8 cellular contexts compared by ENCODE assay signal in genomic region chr15:43184407-43185160, GRCh38. TPM values are rescaled to one million over a fixed set of nuclear protein-coding genes. Genes with fewer than 3 reads are reported as not detected.
DNase-seq lines count a peak whose midpoint lies in the region; ATAC-seq and TF ChIP-seq lines count a peak whose summit lies in the region.

No MANE protein-coding gene starts in this region.

- no peak overlapping the region for H3K9ac ChIP-seq in rectal smooth muscle tissue (ENCODE audit: low read length)

- peak overlapping the region; percentile 74 for H3K4me3 ChIP-seq in SJCRH30
- peak overlapping the region; percentile 84 for H3K4me3 ChIP-seq in fibroblast of mammary gland (ENCODE audit: control insufficient read depth, low read depth, low read length)
- peak overlapping the region; percentile 99 for H3K4me3 ChIP-seq in rectal smooth muscle tissue (ENCODE audit: low read length)

- in situ Hi-C loops in ACHN (cut with HindIII; ENCODE audit: low pct_ligation_motif_present, low pct_unique_long_range_greater_than_20kb, low sequenced_read_pairs): no loop called here

- DNase-seq in SJCRH30 (peak in 1 of 2 experiments; percentile 29), fibroblast of mammary gland (ENCODE audit: low read depth) (no peak), superior temporal gyrus (ENCODE audit: extremely low spot score) (no peak), ACHN (no peak)

- H3K27me3 ChIP-seq in SJCRH30 (no peaks in the 10 kb centered on the region), rectal smooth muscle tissue (ENCODE audit: control insufficient read depth, insufficient read depth, low read length) (no peaks in the 10 kb centered on the region)

- H3K36me3 ChIP-seq in SJCRH30 (no peaks in the 10 kb centered on the region), rectal smooth muscle tissue (ENCODE audit: control insufficient read depth, insufficient read depth, low read length) (peaks cover 8% of the 10 kb centered on the region)

- H3K27ac ChIP-seq in SJCRH30: no peak overlapping the region
- H3K27ac ChIP-seq in rectal smooth muscle tissue (ENCODE audit: low read depth, low read length): peak overlapping the region; percentile 76

- no peaks in the 10 kb centered on the region for H3K9me3 ChIP-seq in SJCRH30 (replicated peaks)

- ATAC-seq in GM18873 (IDR thresholded peaks at IDR 0.05; ENCODE audit: low FRiP score, unreplicated experiment) (peak; percentile 7), GM21717 (IDR thresholded peaks at IDR 0.05; ENCODE audit: unreplicated experiment) (no peak), HG02759 (IDR thresholded peaks at IDR 0.05; ENCODE audit: unreplicated experiment) (no peak)

- TF ChIP-seq CTCF in fibroblast of mammary gland (conservative IDR thresholded peaks at IDR 0.05; ENCODE audit: control insufficient read depth, insufficient read depth, low read depth, low read length): no peak

- H3K4me1 ChIP-seq in SJCRH30 (0 out of 2 replicates have a peak, but pooled peaks cover 2% of the 10 kb centered on the region), rectal smooth muscle tissue (ENCODE audit: control insufficient read depth, insufficient read depth, low read length) (peaks cover 3% of the 10 kb centered on the region)

RNA-seq across cellular contexts. Expression of gene CCNDBP1, which starts 0.6 kb away (rescaled TPM):
- 25.6 and 30.6 TPM in 2 replicates for total RNA-seq in SJCRH30 (2014; rRNA removed; shearing (Covaris generic))

RNA-seq across cellular contexts. Expression of gene EPB42, which starts 36.2 kb away (rescaled TPM):
- total RNA-seq in SJCRH30 (2014; rRNA removed; shearing (Covaris generic)): not detected in 2 replicates

RNA-seq across cellular contexts. Expression of gene TMEM62, which starts 51.2 kb away (rescaled TPM):
- total RNA-seq in SJCRH30 (2014; rRNA removed; shearing (Covaris generic)): 3.0 and 3.1 TPM in 2 replicates
